In genomic region chr4:95027906-95028618, GRCh38 we compare ENCODE assay signal across 15 cellular contexts.
"Had no signal": no experiment of that assay in that cellular context is flagged by ENCODE, and none has a peak within 500 bp of the region (broad histone marks: within the 10 kb centered on the region; RNA-seq: fewer than 3 reads in every experiment).

No MANE protein-coding gene starts in this region.

- H3K9me3 Mint-ChIP-seq: activated CD4-positive, alpha-beta memory T cell treated with anti-CD3 and anti-CD28 coated beads, Interleukin-2, amount 10 ng/mL, durations not matched to agents 7 days and 5 days had no signal

- H3K4me1 ChIP-seq: tibial nerve, vagina had no signal

- H3K4me1 Mint-ChIP-seq: activated CD4-positive, alpha-beta memory T cell treated with anti-CD3 and anti-CD28 coated beads, Interleukin-2, amount 10 ng/mL, durations not matched to agents 7 days and 5 days; activated CD4-positive, alpha-beta T cell treated with anti-CD3 and anti-CD28 coated beads for 36 hours; activated naive CD8-positive, alpha-beta T cell treated with anti-CD3 and anti-CD28 coated beads for 36 hours; stimulated activated memory B cell treated with anti-CD40 and anti-IgM and Interleukin-4, amounts not matched to agents 10 μg/mL and 1 μg/mL and 100 μg/mL, for 72 hours had no signal

- H3K27me3 Mint-ChIP-seq: activated CD4-positive, alpha-beta memory T cell treated with anti-CD3 and anti-CD28 coated beads, Interleukin-2, amount 10 ng/mL, durations not matched to agents 7 days and 5 days; activated CD4-positive, alpha-beta T cell treated with anti-CD3 and anti-CD28 coated beads for 36 hours; activated naive CD8-positive, alpha-beta T cell treated with anti-CD3 and anti-CD28 coated beads for 36 hours; stimulated activated memory B cell treated with anti-CD40 and anti-IgM and Interleukin-4, amounts not matched to agents 10 μg/mL and 1 μg/mL and 100 μg/mL, for 72 hours had no signal

- ATAC-seq: activated CD4-positive, alpha-beta T cell treated with anti-CD3 and anti-CD28 coated beads for 36 hours; activated T-cell treated with anti-CD3 and anti-CD28 coated beads, Interleukin-2, amount 50 U/mL, for 72 hours; esophagus mucosa; left ventricle myocardium superior; stimulated activated memory B cell treated with anti-CD40 and anti-IgM and Interleukin-4, amounts not matched to agents 10 μg/mL and 1 μg/mL and 100 μg/mL, for 72 hours had no signal

- H3K27me3 ChIP-seq: ovary, tibial nerve, vagina had no signal

- H3K4me3 Mint-ChIP-seq: activated CD4-positive, alpha-beta memory T cell treated with anti-CD3 and anti-CD28 coated beads, Interleukin-2, amount 10 ng/mL, durations not matched to agents 7 days and 5 days; activated CD4-positive, alpha-beta T cell treated with anti-CD3 and anti-CD28 coated beads for 36 hours; activated naive CD8-positive, alpha-beta T cell treated with anti-CD3 and anti-CD28 coated beads for 36 hours; activated T-cell treated with anti-CD3 and anti-CD28 coated beads, Interleukin-2, amount 50 U/mL, for 72 hours; stimulated activated memory B cell treated with anti-CD40 and anti-IgM and Interleukin-4, amounts not matched to agents 10 μg/mL and 1 μg/mL and 100 μg/mL, for 72 hours had no signal

- H3K27ac Mint-ChIP-seq: activated CD4-positive, alpha-beta memory T cell treated with anti-CD3 and anti-CD28 coated beads, Interleukin-2, amount 10 ng/mL, durations not matched to agents 7 days and 5 days; activated CD4-positive, alpha-beta T cell treated with anti-CD3 and anti-CD28 coated beads for 36 hours; activated naive CD8-positive, alpha-beta T cell treated with anti-CD3 and anti-CD28 coated beads for 36 hours; activated T-cell treated with anti-CD3 and anti-CD28 coated beads, Interleukin-2, amount 50 U/mL, for 72 hours; stimulated activated memory B cell treated with anti-CD40 and anti-IgM and Interleukin-4, amounts not matched to agents 10 μg/mL and 1 μg/mL and 100 μg/mL, for 72 hours had no signal

- DNase-seq: activated CD4-positive, alpha-beta memory T cell treated with anti-CD3 and anti-CD28 coated beads, Interleukin-2, amount 10 ng/mL, durations not matched to agents 7 days and 5 days; activated CD4-positive, alpha-beta T cell treated with anti-CD3 and anti-CD28 coated beads for 36 hours; activated CD8-positive, alpha-beta memory T cell treated with anti-CD3 and anti-CD28 coated beads, Interleukin-2, amount 50 U/mL, for 4 hours; activated gamma-delta T cell treated with Interleukin-2 at 50 U/mL for 16 hours; activated naive CD8-positive, alpha-beta T cell treated with anti-CD3 and anti-CD28 coated beads for 36 hours; activated T-cell treated with anti-CD3 and anti-CD28 coated beads, Interleukin-2, amount 50 U/mL, for 72 hours; left ventricle myocardium superior; mesenchymal stem cell; ovary had no signal

- H3K36me3 ChIP-seq: ovary, vagina had no signal

- H3K4me3 ChIP-seq: ovary, skin epidermis, tibial nerve, vagina had no signal

- H3K27ac ChIP-seq: ovary, skin epidermis, tibial nerve, vagina, VCaP had no signal

- H3K36me3 Mint-ChIP-seq: activated naive CD8-positive, alpha-beta T cell treated with anti-CD3 and anti-CD28 coated beads for 36 hours; stimulated activated memory B cell treated with anti-CD40 and anti-IgM and Interleukin-4, amounts not matched to agents 10 μg/mL and 1 μg/mL and 100 μg/mL, for 72 hours had no signal
